Comparison of ENCODE assay signal across 8 cellular contexts in genomic region chr6:166861961-166862286, GRCh38.
DNase-seq lines count a peak whose midpoint lies in the region; ATAC-seq and TF ChIP-seq lines count a peak whose summit lies in the region.

No MANE protein-coding gene starts in this region.

- H3K9me3 Mint-ChIP-seq in natural killer cell, result no peaks in the 10 kb centered on the region

- TF ChIP-seq CTCF in AG10803 (conservative IDR thresholded peaks at IDR 0.05; ENCODE audit: low read length), result no peak
- TF ChIP-seq CTCF in HL-60 (IDR thresholded peaks at IDR 0.05; ENCODE audit: insufficient read depth, low read length), result no peak
- no peak for TF ChIP-seq CTCF in dorsolateral prefrontal cortex (IDR thresholded peaks at IDR 0.05 in 54 of 56, conservative IDR thresholded peaks at IDR 0.05 in 2 of 56; ENCODE audit: low read depth in 1 of 56, partially characterized antibody in 56 of 56)
- no peak for TF ChIP-seq CTCF in natural killer cell (IDR thresholded peaks at IDR 0.05)

- DNase-seq in AG10803 (ENCODE audit: low read depth) (no peak), HL-60 (ENCODE audit: low read depth in 1 of 2, low spot score in 1 of 2) (no peak), dorsolateral prefrontal cortex (no peak), natural killer cell (no peak), NCI-H345 (lab: John Stamatoyannopoulos, UW) (no peak), dedifferentiated amniotic fluid mesenchymal stem cell (ENCODE audit: extremely low spot score) (no peak)
- no peak for DNase-seq in stimulated activated CD4-positive, alpha-beta T cell treated with anti-CD3 and anti-CD28 coated beads, Interleukin-2, amount 100 ng/mL, for 24 hours

- H3K27ac ChIP-seq in HL-60 (replicated peaks) (no peak overlapping the region), dorsolateral prefrontal cortex (peak overlapping the region in 54 of 59 donors; percentile 10 to 91 (median 74))

- no peak for ATAC-seq in natural killer cell
- no peak for ATAC-seq in GM18505 (IDR thresholded peaks at IDR 0.05; ENCODE audit: unreplicated experiment)

- TF ChIP-seq POLR2A in GM18505 (IDR thresholded peaks at IDR 0.05; ENCODE audit: borderline replicate concordance, extremely low read depth, insufficient read depth, insufficient read length), result no peak

- no peaks in the 10 kb centered on the region for H3K36me3 Mint-ChIP-seq in natural killer cell

- H3K4me3 Mint-ChIP-seq in natural killer cell, result peak overlapping the region; percentile 94

- peaks cover 7 to 10% of the 10 kb centered on the region in 2 donors for H3K4me1 Mint-ChIP-seq in natural killer cell

- H3K4me3 ChIP-seq in AG10803 (ENCODE audit: low read length) (peak overlapping the region; percentile 49), HL-60 (replicated peaks; ENCODE audit: insufficient read depth, low read length) (peak overlapping the region; percentile 19; the same call in 1 of the 2 replicates), dorsolateral prefrontal cortex (peak overlapping the region; percentile 42 to 84 (median 71))

- no peak overlapping the region for H3K27ac Mint-ChIP-seq in natural killer cell

- H3K27me3 ChIP-seq in HL-60 (ENCODE audit: insufficient read depth, poor library complexity, severe bottlenecking) (peaks cover 13% of the 10 kb centered on the region), dorsolateral prefrontal cortex (peaks cover 0 to 18% (median 0%) of the 10 kb centered on the region in 45 donors)

- peaks cover 28 to 42% of the 10 kb centered on the region in 2 donors for H3K27me3 Mint-ChIP-seq in natural killer cell (ENCODE audit: low read depth in 2 of 2)

- intact Hi-C loops in dorsolateral prefrontal cortex (cut with DNase I), result loop anchor here in 1 of 2 donors (10.0 kb wide), 1 partner anchor 93 kb away; the partner anchor contains the start of gene RNASET2
- intact Hi-C loops in natural killer cell (cut with micrococcal nuclease), result no loop called here

Comparison
In these comparisons a context has a peak if more than half of its experiments do, and no peak if none do; other contexts are left out.
1. H3K4me3 ChIP-seq: peak in every context shown above with its lines; median percentile 71 in dorsolateral prefrontal cortex; 49 in AG10803; 19 in HL-60.